In the genomic region with DNA sequence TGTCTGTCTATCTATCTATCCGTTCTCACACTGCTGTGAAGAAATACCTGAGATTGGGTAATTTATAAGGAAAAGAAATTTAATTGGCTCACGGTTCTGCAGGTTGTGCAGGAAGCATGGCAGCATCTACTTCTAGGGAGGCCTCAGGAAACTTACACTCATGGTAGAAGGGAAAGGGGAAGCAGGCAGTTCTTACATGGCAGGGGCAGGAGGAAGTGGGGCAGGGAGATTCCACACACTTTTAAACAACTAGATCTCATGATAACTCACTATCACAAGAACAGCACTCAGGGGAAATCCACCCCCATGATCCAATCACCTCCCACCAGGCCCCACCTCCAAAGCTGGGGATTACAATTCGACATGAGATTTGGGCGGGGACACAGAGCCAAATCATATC, we compare ENCODE assay signal across 21 cellular contexts.
"Had no signal": no experiment of that assay in that cellular context is flagged by ENCODE, and none has a peak within 500 bp of the region (broad histone marks: within the 10 kb centered on the region; RNA-seq: fewer than 3 reads in every experiment).

No MANE protein-coding gene starts in this region.

- H3K4me1 Mint-ChIP-seq: memory B cell; stimulated activated memory B cell treated with anti-CD40 and anti-IgM and Interleukin-4, amounts not matched to agents 10 μg/mL and 1 μg/mL and 100 μg/mL, for 72 hours had no signal

- H3K27me3 Mint-ChIP-seq: stimulated activated memory B cell treated with anti-CD40 and anti-IgM and Interleukin-4, amounts not matched to agents 10 μg/mL and 1 μg/mL and 100 μg/mL, for 72 hours had no signal

- ATAC-seq: gastroesophageal sphincter; left cardiac atrium; lower lobe of right lung; natural killer cell treated with Interleukin-12 subunit alpha and Interleukin-12 subunit beta and Interleukin-15 and Interleukin-18, amount 100 ng/mL, for 72 hours; pancreas; right lobe of liver; stimulated activated memory B cell treated with anti-CD40 and anti-IgM and Interleukin-4, amounts not matched to agents 10 μg/mL and 1 μg/mL and 100 μg/mL, for 72 hours had no signal

- DNase-seq: colonic mucosa; dermis blood vessel endothelial cell; esophagus squamous epithelium; foreskin fibroblast; kidney; left cardiac atrium; left ventricle myocardium inferior; lower lobe of right lung; occipital lobe; pancreas; right lobe of liver; stimulated activated CD4-positive, alpha-beta T cell treated with anti-CD3 and anti-CD28 coated beads, Interleukin-4, amount 100 ng/mL, for 24 hours; stomach; substantia nigra; trophoblast cell had no signal

- FAIRE-seq: kidney, pancreas had no signal

- H3K27ac Mint-ChIP-seq: memory B cell; mesothelial cell of epicardium; natural killer cell treated with Interleukin-12 subunit alpha and Interleukin-12 subunit beta and Interleukin-15 and Interleukin-18, amount 100 ng/mL, for 72 hours; progenitor cell of endocrine pancreas; stimulated activated memory B cell treated with anti-CD40 and anti-IgM and Interleukin-4, amounts not matched to agents 10 μg/mL and 1 μg/mL and 100 μg/mL, for 72 hours had no signal

- H3K36me3 Mint-ChIP-seq: memory B cell; mesothelial cell of epicardium; natural killer cell treated with Interleukin-12 subunit alpha and Interleukin-12 subunit beta and Interleukin-15 and Interleukin-18, amount 100 ng/mL, for 72 hours; stimulated activated memory B cell treated with anti-CD40 and anti-IgM and Interleukin-4, amounts not matched to agents 10 μg/mL and 1 μg/mL and 100 μg/mL, for 72 hours had no signal

- H3K9me3 Mint-ChIP-seq: memory B cell; mesothelial cell of epicardium; natural killer cell treated with Interleukin-12 subunit alpha and Interleukin-12 subunit beta and Interleukin-15 and Interleukin-18, amount 100 ng/mL, for 72 hours had no signal

- H3K4me3 Mint-ChIP-seq: memory B cell; mesothelial cell of epicardium; natural killer cell treated with Interleukin-12 subunit alpha and Interleukin-12 subunit beta and Interleukin-15 and Interleukin-18, amount 100 ng/mL, for 72 hours; stimulated activated memory B cell treated with anti-CD40 and anti-IgM and Interleukin-4, amounts not matched to agents 10 μg/mL and 1 μg/mL and 100 μg/mL, for 72 hours had no signal
